1 cellular context compared by ENCODE assay signal in the genomic region with DNA sequence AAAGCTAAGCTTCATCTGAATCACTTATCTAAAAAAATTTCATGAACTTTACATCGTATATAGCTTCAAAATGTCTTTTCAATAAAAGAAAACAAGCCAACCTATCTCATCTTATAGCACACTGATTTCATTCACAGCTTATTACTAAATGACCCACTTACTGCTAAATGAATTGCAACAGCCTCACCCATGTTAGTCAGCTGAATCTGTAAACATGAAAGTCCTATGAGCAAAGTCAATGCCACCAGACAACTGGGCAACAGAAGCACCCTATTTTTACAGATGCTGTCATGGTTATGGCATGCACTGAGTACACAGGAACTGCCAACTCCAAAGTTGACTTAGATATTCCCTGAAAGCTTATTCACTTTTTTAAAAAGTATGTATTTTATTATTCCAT.
TF ChIP-seq lines count a peak whose summit lies in the region.

No MANE protein-coding gene starts in this region.

TF ChIP-seq in HepG2, 621 proteins besides CTCF, POLR2A, EP300 and RAD21 (continued from another document and continues in another):
- TF ChIP-seq NCOA2 (CRISPR knock-in tag; IDR thresholded peaks at IDR 0.05) (peak; percentile 90), HOXA3 (CRISPR knock-in tag; IDR thresholded peaks at IDR 0.05) (peak; percentile 56; the same call in 1 of the 2 replicates), SMARCC2 (IDR thresholded peaks at IDR 0.05) (peak; percentile 89; the same call in 1 of the 2 replicates), SOX13 (IDR thresholded peaks at IDR 0.05) (peak; percentile 81), SOX13 (CRISPR knock-in tag; conservative IDR thresholded peaks at IDR 0.05 in 1 of 2, IDR thresholded peaks at IDR 0.05 in 1 of 2) (peak in 1 of 2 experiments; percentile 90; a peak in 2 of 4 replicates), MIER2 (CRISPR knock-in tag; IDR thresholded peaks at IDR 0.05) (0 out of 2 replicates have a peak, but pooled peaks have one; percentile 32), MED1 (CRISPR knock-in tag; IDR thresholded peaks at IDR 0.05) (peak; percentile 93), JUNB (CRISPR knock-in tag; IDR thresholded peaks at IDR 0.05; ENCODE audit: borderline replicate concordance) (peak; percentile 93; the same call in 1 of the 2 replicates), SMAD3 (CRISPR knock-in tag; IDR thresholded peaks at IDR 0.05) (peak; percentile 89), FOSL2 (CRISPR knock-in tag; IDR thresholded peaks at IDR 0.05) (peak; percentile 99), ZNF354B (CRISPR knock-in tag; IDR thresholded peaks at IDR 0.05) (no peak), KMT2A (CRISPR knock-in tag; IDR thresholded peaks at IDR 0.05) (no peak), KLF6 (CRISPR knock-in tag; IDR thresholded peaks at IDR 0.05) (0 out of 2 replicates have a peak, but pooled peaks have one; percentile 25), ZNF614 (CRISPR knock-in tag; IDR thresholded peaks at IDR 0.05; ENCODE audit: borderline replicate concordance) (peak; percentile 94), MAFK (conservative IDR thresholded peaks at IDR 0.05 in 1 of 2, IDR thresholded peaks at IDR 0.05 in 1 of 2; ENCODE audit: low read length in 2 of 2) (no peak), ZNF367 (CRISPR knock-in tag; IDR thresholded peaks at IDR 0.05; ENCODE audit: borderline replicate concordance) (no peak), ZNF788 (CRISPR knock-in tag; IDR thresholded peaks at IDR 0.05; ENCODE audit: borderline replicate concordance) (peak; percentile 53; the same call in 1 of the 2 replicates), ZSCAN25 (CRISPR knock-in tag; IDR thresholded peaks at IDR 0.05) (no peak), MED8 (CRISPR knock-in tag; IDR thresholded peaks at IDR 0.05; ENCODE audit: insufficient replicate concordance) (no peak), BRCA1 (CRISPR knock-in tag; IDR thresholded peaks at IDR 0.05) (no peak), HNF4G (IDR thresholded peaks at IDR 0.05; ENCODE audit: borderline replicate concordance, low read depth, low read length) (peak; percentile 33; the same call in 1 of the 2 replicates), HNF4G (CRISPR knock-in tag; IDR thresholded peaks at IDR 0.05; ENCODE audit: borderline replicate concordance, low read depth) (no peak), SRY (CRISPR knock-in tag; IDR thresholded peaks at IDR 0.05) (no peak), POGZ (CRISPR knock-in tag; IDR thresholded peaks at IDR 0.05) (peak; percentile 94), ZKSCAN8 (CRISPR knock-in tag; IDR thresholded peaks at IDR 0.05; ENCODE audit: borderline replicate concordance) (peak; percentile 84)
- TF ChIP-seq, protein P1, sequence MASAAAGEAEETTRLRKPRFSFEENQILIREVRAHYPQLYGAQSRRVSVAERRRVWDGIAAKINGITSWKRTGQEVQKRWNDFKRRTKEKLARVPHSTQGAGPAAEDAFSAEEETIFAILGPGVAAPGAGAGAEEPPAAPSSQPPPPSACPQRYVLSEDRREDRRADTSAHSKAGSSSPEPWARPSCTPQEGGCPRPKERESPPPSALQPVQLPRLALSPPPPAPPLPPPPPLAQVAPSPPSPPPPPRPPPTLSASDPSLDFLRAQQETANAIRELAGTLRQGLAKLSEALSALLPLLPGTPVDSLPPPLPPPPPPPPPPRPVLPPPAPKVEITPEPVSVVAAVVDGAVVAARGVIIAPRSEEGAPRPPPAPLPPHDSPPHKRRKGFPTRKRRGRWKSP (CRISPR knock-in tag; IDR thresholded peaks at IDR 0.05), result peak; percentile 66; the same call in 1 of the 2 replicates
- TF ChIP-seq, protein P2, sequence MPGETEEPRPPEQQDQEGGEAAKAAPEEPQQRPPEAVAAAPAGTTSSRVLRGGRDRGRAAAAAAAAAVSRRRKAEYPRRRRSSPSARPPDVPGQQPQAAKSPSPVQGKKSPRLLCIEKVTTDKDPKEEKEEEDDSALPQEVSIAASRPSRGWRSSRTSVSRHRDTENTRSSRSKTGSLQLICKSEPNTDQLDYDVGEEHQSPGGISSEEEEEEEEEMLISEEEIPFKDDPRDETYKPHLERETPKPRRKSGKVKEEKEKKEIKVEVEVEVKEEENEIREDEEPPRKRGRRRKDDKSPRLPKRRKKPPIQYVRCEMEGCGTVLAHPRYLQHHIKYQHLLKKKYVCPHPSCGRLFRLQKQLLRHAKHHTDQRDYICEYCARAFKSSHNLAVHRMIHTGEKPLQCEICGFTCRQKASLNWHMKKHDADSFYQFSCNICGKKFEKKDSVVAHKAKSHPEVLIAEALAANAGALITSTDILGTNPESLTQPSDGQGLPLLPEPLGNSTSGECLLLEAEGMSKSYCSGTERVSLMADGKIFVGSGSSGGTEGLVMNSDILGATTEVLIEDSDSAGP (CRISPR knock-in tag; IDR thresholded peaks at IDR 0.05; ENCODE audit: borderline replicate concordance), result no peak
- TF ChIP-seq, protein P3, sequence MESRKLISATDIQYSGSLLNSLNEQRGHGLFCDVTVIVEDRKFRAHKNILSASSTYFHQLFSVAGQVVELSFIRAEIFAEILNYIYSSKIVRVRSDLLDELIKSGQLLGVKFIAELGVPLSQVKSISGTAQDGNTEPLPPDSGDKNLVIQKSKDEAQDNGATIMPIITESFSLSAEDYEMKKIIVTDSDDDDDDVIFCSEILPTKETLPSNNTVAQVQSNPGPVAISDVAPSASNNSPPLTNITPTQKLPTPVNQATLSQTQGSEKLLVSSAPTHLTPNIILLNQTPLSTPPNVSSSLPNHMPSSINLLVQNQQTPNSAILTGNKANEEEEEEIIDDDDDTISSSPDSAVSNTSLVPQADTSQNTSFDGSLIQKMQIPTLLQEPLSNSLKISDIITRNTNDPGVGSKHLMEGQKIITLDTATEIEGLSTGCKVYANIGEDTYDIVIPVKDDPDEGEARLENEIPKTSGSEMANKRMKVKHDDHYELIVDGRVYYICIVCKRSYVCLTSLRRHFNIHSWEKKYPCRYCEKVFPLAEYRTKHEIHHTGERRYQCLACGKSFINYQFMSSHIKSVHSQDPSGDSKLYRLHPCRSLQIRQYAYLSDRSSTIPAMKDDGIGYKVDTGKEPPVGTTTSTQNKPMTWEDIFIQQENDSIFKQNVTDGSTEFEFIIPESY (CRISPR knock-in tag; IDR thresholded peaks at IDR 0.05), result peak; percentile 76
- TF ChIP-seq, protein P4, sequence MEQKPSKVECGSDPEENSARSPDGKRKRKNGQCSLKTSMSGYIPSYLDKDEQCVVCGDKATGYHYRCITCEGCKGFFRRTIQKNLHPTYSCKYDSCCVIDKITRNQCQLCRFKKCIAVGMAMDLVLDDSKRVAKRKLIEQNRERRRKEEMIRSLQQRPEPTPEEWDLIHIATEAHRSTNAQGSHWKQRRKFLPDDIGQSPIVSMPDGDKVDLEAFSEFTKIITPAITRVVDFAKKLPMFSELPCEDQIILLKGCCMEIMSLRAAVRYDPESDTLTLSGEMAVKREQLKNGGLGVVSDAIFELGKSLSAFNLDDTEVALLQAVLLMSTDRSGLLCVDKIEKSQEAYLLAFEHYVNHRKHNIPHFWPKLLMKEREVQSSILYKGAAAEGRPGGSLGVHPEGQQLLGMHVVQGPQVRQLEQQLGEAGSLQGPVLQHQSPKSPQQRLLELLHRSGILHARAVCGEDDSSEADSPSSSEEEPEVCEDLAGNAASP (CRISPR knock-in tag; IDR thresholded peaks at IDR 0.05; ENCODE audit: borderline replicate concordance), result peak; percentile 87; the same call in 1 of the 2 replicates
- TF ChIP-seq, protein P5, sequence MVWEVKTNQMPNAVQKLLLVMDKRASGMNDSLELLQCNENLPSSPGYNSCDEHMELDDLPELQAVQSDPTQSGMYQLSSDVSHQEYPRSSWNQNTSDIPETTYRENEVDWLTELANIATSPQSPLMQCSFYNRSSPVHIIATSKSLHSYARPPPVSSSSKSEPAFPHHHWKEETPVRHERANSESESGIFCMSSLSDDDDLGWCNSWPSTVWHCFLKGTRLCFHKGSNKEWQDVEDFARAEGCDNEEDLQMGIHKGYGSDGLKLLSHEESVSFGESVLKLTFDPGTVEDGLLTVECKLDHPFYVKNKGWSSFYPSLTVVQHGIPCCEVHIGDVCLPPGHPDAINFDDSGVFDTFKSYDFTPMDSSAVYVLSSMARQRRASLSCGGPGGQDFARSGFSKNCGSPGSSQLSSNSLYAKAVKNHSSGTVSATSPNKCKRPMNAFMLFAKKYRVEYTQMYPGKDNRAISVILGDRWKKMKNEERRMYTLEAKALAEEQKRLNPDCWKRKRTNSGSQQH (CRISPR knock-in tag; IDR thresholded peaks at IDR 0.05; ENCODE audit: low read depth), result peak; percentile 65; the same call in 1 of the 2 replicates
- TF ChIP-seq, protein P6, sequence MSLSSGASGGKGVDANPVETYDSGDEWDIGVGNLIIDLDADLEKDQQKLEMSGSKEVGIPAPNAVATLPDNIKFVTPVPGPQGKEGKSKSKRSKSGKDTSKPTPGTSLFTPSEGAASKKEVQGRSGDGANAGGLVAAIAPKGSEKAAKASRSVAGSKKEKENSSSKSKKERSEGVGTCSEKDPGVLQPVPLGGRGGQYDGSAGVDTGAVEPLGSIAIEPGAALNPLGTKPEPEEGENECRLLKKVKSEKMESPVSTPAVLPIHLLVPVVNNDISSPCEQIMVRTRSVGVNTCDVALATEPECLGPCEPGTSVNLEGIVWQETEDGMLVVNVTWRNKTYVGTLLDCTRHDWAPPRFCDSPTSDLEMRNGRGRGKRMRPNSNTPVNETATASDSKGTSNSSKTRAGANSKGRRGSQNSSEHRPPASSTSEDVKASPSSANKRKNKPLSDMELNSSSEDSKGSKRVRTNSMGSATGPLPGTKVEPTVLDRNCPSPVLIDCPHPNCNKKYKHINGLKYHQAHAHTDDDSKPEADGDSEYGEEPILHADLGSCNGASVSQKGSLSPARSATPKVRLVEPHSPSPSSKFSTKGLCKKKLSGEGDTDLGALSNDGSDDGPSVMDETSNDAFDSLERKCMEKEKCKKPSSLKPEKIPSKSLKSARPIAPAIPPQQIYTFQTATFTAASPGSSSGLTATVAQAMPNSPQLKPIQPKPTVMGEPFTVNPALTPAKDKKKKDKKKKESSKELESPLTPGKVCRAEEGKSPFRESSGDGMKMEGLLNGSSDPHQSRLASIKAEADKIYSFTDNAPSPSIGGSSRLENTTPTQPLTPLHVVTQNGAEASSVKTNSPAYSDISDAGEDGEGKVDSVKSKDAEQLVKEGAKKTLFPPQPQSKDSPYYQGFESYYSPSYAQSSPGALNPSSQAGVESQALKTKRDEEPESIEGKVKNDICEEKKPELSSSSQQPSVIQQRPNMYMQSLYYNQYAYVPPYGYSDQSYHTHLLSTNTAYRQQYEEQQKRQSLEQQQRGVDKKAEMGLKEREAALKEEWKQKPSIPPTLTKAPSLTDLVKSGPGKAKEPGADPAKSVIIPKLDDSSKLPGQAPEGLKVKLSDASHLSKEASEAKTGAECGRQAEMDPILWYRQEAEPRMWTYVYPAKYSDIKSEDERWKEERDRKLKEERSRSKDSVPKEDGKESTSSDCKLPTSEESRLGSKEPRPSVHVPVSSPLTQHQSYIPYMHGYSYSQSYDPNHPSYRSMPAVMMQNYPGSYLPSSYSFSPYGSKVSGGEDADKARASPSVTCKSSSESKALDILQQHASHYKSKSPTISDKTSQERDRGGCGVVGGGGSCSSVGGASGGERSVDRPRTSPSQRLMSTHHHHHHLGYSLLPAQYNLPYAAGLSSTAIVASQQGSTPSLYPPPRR (CRISPR knock-in tag; IDR thresholded peaks at IDR 0.05; ENCODE audit: borderline replicate concordance), result peak; percentile 87
- TF ChIP-seq, protein P7, sequence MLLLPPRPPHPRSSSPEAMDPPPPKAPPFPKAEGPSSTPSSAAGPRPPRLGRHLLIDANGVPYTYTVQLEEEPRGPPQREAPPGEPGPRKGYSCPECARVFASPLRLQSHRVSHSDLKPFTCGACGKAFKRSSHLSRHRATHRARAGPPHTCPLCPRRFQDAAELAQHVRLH (CRISPR knock-in tag; IDR thresholded peaks at IDR 0.05; ENCODE audit: borderline replicate concordance, low read depth), result 0 out of 2 replicates have a peak, but pooled peaks have one; percentile 31
- TF ChIP-seq, protein P8, sequence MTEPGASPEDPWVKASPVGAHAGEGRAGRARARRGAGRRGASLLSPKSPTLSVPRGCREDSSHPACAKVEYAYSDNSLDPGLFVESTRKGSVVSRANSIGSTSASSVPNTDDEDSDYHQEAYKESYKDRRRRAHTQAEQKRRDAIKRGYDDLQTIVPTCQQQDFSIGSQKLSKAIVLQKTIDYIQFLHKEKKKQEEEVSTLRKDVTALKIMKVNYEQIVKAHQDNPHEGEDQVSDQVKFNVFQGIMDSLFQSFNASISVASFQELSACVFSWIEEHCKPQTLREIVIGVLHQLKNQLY (CRISPR knock-in tag; IDR thresholded peaks at IDR 0.05), result peak; percentile 74; the same call in 1 of the 2 replicates
- TF ChIP-seq, protein P9, sequence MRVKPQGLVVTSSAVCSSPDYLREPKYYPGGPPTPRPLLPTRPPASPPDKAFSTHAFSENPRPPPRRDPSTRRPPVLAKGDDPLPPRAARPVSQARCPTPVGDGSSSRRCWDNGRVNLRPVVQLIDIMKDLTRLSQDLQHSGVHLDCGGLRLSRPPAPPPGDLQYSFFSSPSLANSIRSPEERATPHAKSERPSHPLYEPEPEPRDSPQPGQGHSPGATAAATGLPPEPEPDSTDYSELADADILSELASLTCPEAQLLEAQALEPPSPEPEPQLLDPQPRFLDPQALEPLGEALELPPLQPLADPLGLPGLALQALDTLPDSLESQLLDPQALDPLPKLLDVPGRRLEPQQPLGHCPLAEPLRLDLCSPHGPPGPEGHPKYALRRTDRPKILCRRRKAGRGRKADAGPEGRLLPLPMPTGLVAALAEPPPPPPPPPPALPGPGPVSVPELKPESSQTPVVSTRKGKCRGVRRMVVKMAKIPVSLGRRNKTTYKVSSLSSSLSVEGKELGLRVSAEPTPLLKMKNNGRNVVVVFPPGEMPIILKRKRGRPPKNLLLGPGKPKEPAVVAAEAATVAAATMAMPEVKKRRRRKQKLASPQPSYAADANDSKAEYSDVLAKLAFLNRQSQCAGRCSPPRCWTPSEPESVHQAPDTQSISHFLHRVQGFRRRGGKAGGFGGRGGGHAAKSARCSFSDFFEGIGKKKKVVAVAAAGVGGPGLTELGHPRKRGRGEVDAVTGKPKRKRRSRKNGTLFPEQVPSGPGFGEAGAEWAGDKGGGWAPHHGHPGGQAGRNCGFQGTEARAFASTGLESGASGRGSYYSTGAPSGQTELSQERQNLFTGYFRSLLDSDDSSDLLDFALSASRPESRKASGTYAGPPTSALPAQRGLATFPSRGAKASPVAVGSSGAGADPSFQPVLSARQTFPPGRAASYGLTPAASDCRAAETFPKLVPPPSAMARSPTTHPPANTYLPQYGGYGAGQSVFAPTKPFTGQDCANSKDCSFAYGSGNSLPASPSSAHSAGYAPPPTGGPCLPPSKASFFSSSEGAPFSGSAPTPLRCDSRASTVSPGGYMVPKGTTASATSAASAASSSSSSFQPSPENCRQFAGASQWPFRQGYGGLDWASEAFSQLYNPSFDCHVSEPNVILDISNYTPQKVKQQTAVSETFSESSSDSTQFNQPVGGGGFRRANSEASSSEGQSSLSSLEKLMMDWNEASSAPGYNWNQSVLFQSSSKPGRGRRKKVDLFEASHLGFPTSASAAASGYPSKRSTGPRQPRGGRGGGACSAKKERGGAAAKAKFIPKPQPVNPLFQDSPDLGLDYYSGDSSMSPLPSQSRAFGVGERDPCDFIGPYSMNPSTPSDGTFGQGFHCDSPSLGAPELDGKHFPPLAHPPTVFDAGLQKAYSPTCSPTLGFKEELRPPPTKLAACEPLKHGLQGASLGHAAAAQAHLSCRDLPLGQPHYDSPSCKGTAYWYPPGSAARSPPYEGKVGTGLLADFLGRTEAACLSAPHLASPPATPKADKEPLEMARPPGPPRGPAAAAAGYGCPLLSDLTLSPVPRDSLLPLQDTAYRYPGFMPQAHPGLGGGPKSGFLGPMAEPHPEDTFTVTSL (CRISPR knock-in tag; IDR thresholded peaks at IDR 0.05; ENCODE audit: borderline replicate concordance), result peak; percentile 98
